ENCODE assay signal across 25 cellular contexts in genomic region chr9:117681827-117682226, GRCh38. TPM values are rescaled to one million over a fixed set of nuclear protein-coding genes. Genes with fewer than 3 reads are reported as not detected.
"Had no signal": no experiment of that assay in that cellular context is flagged by ENCODE, and none has a peak within 500 bp of the region (broad histone marks: within the 10 kb centered on the region; RNA-seq: fewer than 3 reads in every experiment).

No MANE protein-coding gene starts in this region.

- ATAC-seq: activated T-helper 17 cell treated with anti-CD3 and anti-CD28 coated beads, Interleukin-2, amount 50 U/mL, for 72 hours; K562; Panc1; Right ventricle myocardium inferior had no signal

- DNase-seq: activated CD4-positive, alpha-beta memory T cell treated with anti-CD3 and anti-CD28 coated beads for 36 hours; activated CD4-positive, alpha-beta T cell treated with anti-CD3 and anti-CD28 coated beads, Interleukin-2, amount 10 ng/mL, durations not matched to agents 7 days and 5 days; activated CD4-positive, CD25-positive, alpha-beta regulatory T cell; activated gamma-delta T cell; activated naive CD4-positive, alpha-beta T cell treated with anti-CD3 and anti-CD28 coated beads for 36 hours; activated T-cell treated with anti-CD3 and anti-CD28 coated beads for 4 hours; activated T-cell treated with anti-CD3 and anti-CD28 coated beads, Interleukin-2, amount 50 U/mL, for 48 hours; amygdala; cortex of kidney; Karpas-422; MM.1S; NCI-H1105; NCI-H1436; NCI-H187 treated with DMSO at 0.1 percent for 48 hours; NCI-H2081 treated with DMSO at 0.1 percent for 48 hours; NCI-H446 treated with DMSO at 0.1 percent for 48 hours; NCI-H524 treated with DMSO at 0.1 percent for 48 hours; NCI-H774; RPMI8226; T-helper 1 cell had no signal

RNA-seq across cellular contexts. Expression of gene TLR4, which starts 22.4 kb away (rescaled TPM):
- total RNA-seq: activated CD4-positive, alpha-beta memory T cell treated with anti-CD3 and anti-CD28 coated beads for 36 hours; activated CD8-positive, alpha-beta memory T cell treated with anti-CD3 and anti-CD28 coated beads for 36 hours; activated naive CD4-positive, alpha-beta T cell treated with anti-CD3 and anti-CD28 coated beads for 36 hours; activated T-helper 17 cell treated with anti-CD3 and anti-CD28 coated beads, Interleukin-2, amount 50 U/mL, for 72 hours had no signal
